1 cellular context compared by ENCODE assay signal in genomic region chr16:71840052-71840451, GRCh38.
TF ChIP-seq lines count a peak whose summit lies in the region.

No MANE protein-coding gene starts in this region.

TF ChIP-seq in K562, 482 proteins besides CTCF, POLR2A, EP300 and RAD21:
- no peak for TF ChIP-seq ZSCAN29 (IDR thresholded peaks at IDR 0.05)
- peak; percentile 30; the same call in 1 of the 2 replicates for TF ChIP-seq ADNP (tag; IDR thresholded peaks at IDR 0.05)
